ENCODE assay signal across 8 cellular contexts in genomic region chr16:89507219-89507833, GRCh38. TPM values are rescaled to one million over a fixed set of nuclear protein-coding genes. Genes with fewer than 3 reads are reported as not detected.
DNase-seq lines count a peak whose midpoint lies in the region; TF ChIP-seq lines count a peak whose summit lies in the region.

No MANE protein-coding gene starts in this region.

- peaks cover 24% of the 10 kb centered on the region for H3K4me1 Mint-ChIP-seq in neural crest cell

- TF ChIP-seq CTCF in RWPE1 (conservative IDR thresholded peaks at IDR 0.05; ENCODE audit: low read depth) (no peak), epithelial cell of esophagus (IDR thresholded peaks at IDR 0.05; ENCODE audit: insufficient read depth, low read depth, low read length, missing control alignments) (no peak), neural crest cell (conservative IDR thresholded peaks at IDR 0.05) (no peak)

- CTCF ChIA-PET in RWPE1 (lab: Yijun Ruan, JAX), result interaction anchor here (0.6 to 0.7 kb wide), 2 partner anchors 134 to 164 kb away, joined by 3 read pairs; no protein-coding TSS in a partner anchor

- no peaks in the 10 kb centered on the region for H3K27me3 Mint-ChIP-seq in neural crest cell (ENCODE audit: low read depth)

- peak overlapping the region; percentile 90 for H3K27ac ChIP-seq in RWPE1

- H3K4me3 ChIP-seq in epithelial cell of esophagus (ENCODE audit: low read length), result peak overlapping the region; percentile 70

- peak overlapping the region; percentile 83 for H3K4me3 Mint-ChIP-seq in neural crest cell

- no peak overlapping the region for H3K27ac Mint-ChIP-seq in neural crest cell (ENCODE audit: unreplicated experiment)

- H3K36me3 Mint-ChIP-seq in neural crest cell (ENCODE audit: low read depth), result no peaks in the 10 kb centered on the region

- H3K9me3 Mint-ChIP-seq in neural crest cell, result no peaks in the 10 kb centered on the region

- POLR2A ChIA-PET in RWPE1 (lab: Yijun Ruan, JAX; ENCODE audit: low non-redundant PET), result interaction anchor here (0.5 to 1.2 kb wide), 3 partner anchors 9 to 52 kb away, joined by 3 read pairs; no protein-coding TSS in a partner anchor

- DNase-seq in DMS53 (lab: John Stamatoyannopoulos, UW), result peak; percentile 72
- DNase-seq in DMS53 treated with DMSO at 0.1 percent for 48 hours (lab: John Stamatoyannopoulos, UW; ENCODE audit: unreplicated experiment), result no peak
- no peak for DNase-seq in RWPE1 (ENCODE audit: low spot score)
- DNase-seq in epithelial cell of esophagus (ENCODE audit: low read depth), result no peak
- no peak for DNase-seq in neural crest cell (ENCODE audit: low read depth, low spot score)
- DNase-seq in UCSD-AML1 (lab: John Stamatoyannopoulos, UW; ENCODE audit: unreplicated experiment), result no peak
- no peak for DNase-seq in mesenteric fat pad (ENCODE audit: low spot score)
- DNase-seq in medulla oblongata (ENCODE audit: extremely low spot score), result no peak

RNA-seq across cellular contexts. Expression of gene SPG7, which starts 0.9 kb away (rescaled TPM):
- total RNA-seq in neural crest cell (134 and 137 TPM in 2 replicates), mesenteric fat pad (90.0 TPM)

RNA-seq across cellular contexts. Expression of gene ANKRD11, which starts 17.0 kb away (rescaled TPM):
- total RNA-seq in neural crest cell (144 and 164 TPM in 2 replicates), mesenteric fat pad (120 TPM)

RNA-seq across cellular contexts. Expression of gene RPL13, which starts 53.2 kb away (rescaled TPM):
- total RNA-seq in neural crest cell, result 2,012 and 2,013 TPM in 2 replicates
- 1,718 TPM for total RNA-seq in mesenteric fat pad
